Comparison of ENCODE assay signal across 13 cellular contexts in the genomic region with DNA sequence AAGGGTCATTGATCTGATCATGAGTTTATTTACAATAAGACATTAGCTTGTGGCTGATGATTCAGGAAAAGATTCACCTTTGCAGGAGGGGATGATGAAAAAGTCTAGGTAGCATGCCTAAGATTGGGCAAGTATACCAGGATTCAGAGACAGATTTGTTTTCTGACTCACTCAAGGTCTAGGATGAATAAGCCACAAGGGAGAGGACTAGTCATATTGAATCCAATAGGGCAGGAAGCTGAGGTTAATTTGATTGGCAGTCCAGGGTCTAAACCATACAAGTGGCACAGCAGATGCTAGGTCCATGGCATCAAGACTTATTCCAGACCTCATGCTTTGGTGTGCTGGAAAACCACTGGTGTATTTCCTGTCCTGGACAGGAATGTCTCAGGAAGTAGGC.
DNase-seq lines count a peak whose midpoint lies in the region; ATAC-seq and TF ChIP-seq lines count a peak whose summit lies in the region.
"Had no signal": no experiment of that assay in that cellular context is flagged by ENCODE, and none has a peak within 500 bp of the region (broad histone marks: within the 10 kb centered on the region; RNA-seq: fewer than 3 reads in every experiment).

No MANE protein-coding gene starts in this region.

- no TSS peak for BruUV-seq in Calu3 (replicated peaks; lab: Mats Ljungman, UMichigan)

- no peak overlapping the region for H3K4me3 Mint-ChIP-seq in Calu3 (ENCODE audit: low read depth, unreplicated experiment)
- H3K4me3 Mint-ChIP-seq in glutamatergic neuron (ENCODE audit: unreplicated experiment): no peak overlapping the region

- H3K36me3 Mint-ChIP-seq in Calu3 (ENCODE audit: insufficient read depth, unreplicated experiment): no peaks in the 10 kb centered on the region
- peaks cover 6% of the 10 kb centered on the region for H3K36me3 Mint-ChIP-seq in glutamatergic neuron (ENCODE audit: unreplicated experiment)

- peak; percentile 86 for DNase-seq in HS-5 (ENCODE audit: low read depth)
- DNase-seq in kidney glomerular epithelial cell (lab: John Stamatoyannopoulos, UW): peak; percentile 81
- no peak for DNase-seq in Calu3
- DNase-seq in glutamatergic neuron: no peak
- DNase-seq in activated T-cell treated with anti-CD3 and anti-CD28 coated beads for 4 hours: no peak
- DNase-seq in DMS53 (lab: John Stamatoyannopoulos, UW): no peak
- DNase-seq: dermis blood vessel endothelial cell; DMS79 treated with DMSO at 0.1 percent for 48 hours; NCI-H2029 treated with DMSO at 0.1 percent for 48 hours; stimulated activated CD8-positive, alpha-beta memory T cell treated with anti-CD3 and anti-CD28 coated beads, Interleukin-4, amount 100 ng/mL, for 48 hours had no signal

- no peak overlapping the region for H3K27ac Mint-ChIP-seq in Calu3 (ENCODE audit: unreplicated experiment)
- no peak overlapping the region for H3K27ac Mint-ChIP-seq in glutamatergic neuron (ENCODE audit: unreplicated experiment)
- H3K27ac Mint-ChIP-seq: progenitor cell of endocrine pancreas had no signal

- CTCF ChIA-PET in Calu3 (lab: Charles Lee): no interaction called here

- intact Hi-C loops in Calu3 (cut with micrococcal nuclease; ENCODE audit: unreplicated experiment): no loop called here

- H3K27me3 Mint-ChIP-seq in Calu3 (ENCODE audit: unreplicated experiment): no peaks in the 10 kb centered on the region
- no peaks in the 10 kb centered on the region for H3K27me3 Mint-ChIP-seq in glutamatergic neuron (ENCODE audit: unreplicated experiment)
- H3K27me3 Mint-ChIP-seq: progenitor cell of endocrine pancreas had no signal

- no peaks in the 10 kb centered on the region for H3K4me1 Mint-ChIP-seq in Calu3 (ENCODE audit: low read depth, unreplicated experiment)
- H3K4me1 Mint-ChIP-seq in glutamatergic neuron (ENCODE audit: low read depth, unreplicated experiment): no peaks in the 10 kb centered on the region

- H3K9me3 Mint-ChIP-seq in Calu3 (ENCODE audit: low read depth, unreplicated experiment) (peaks cover 16% of the 10 kb centered on the region), glutamatergic neuron (ENCODE audit: unreplicated experiment) (peaks cover 2% of the 10 kb centered on the region)

- ATAC-seq in GM18907 (IDR thresholded peaks at IDR 0.05; ENCODE audit: unreplicated experiment): peak; percentile 95
- ATAC-seq in HG02623 (IDR thresholded peaks at IDR 0.05; ENCODE audit: unreplicated experiment): peak; percentile 81

- TF ChIP-seq CTCF in Calu3 (IDR thresholded peaks at IDR 0.05; ENCODE audit: unreplicated experiment): no peak
- no peak for TF ChIP-seq CTCF in glutamatergic neuron (IDR thresholded peaks at IDR 0.05; ENCODE audit: partially characterized antibody, unreplicated experiment)

Comparison
In these comparisons a context has a peak if more than half of its experiments do, and no peak if none do; other contexts are left out.
1. DNase-seq: peak in HS-5 (single experiment) and kidney glomerular epithelial cell (single experiment); none in Calu3 (single experiment), glutamatergic neuron (single experiment), activated T-cell treated with anti-CD3 and anti-CD28 coated beads for 4 hours (single experiment) and DMS53 (single experiment).